8 cellular contexts compared by ENCODE assay signal in the genomic region with DNA sequence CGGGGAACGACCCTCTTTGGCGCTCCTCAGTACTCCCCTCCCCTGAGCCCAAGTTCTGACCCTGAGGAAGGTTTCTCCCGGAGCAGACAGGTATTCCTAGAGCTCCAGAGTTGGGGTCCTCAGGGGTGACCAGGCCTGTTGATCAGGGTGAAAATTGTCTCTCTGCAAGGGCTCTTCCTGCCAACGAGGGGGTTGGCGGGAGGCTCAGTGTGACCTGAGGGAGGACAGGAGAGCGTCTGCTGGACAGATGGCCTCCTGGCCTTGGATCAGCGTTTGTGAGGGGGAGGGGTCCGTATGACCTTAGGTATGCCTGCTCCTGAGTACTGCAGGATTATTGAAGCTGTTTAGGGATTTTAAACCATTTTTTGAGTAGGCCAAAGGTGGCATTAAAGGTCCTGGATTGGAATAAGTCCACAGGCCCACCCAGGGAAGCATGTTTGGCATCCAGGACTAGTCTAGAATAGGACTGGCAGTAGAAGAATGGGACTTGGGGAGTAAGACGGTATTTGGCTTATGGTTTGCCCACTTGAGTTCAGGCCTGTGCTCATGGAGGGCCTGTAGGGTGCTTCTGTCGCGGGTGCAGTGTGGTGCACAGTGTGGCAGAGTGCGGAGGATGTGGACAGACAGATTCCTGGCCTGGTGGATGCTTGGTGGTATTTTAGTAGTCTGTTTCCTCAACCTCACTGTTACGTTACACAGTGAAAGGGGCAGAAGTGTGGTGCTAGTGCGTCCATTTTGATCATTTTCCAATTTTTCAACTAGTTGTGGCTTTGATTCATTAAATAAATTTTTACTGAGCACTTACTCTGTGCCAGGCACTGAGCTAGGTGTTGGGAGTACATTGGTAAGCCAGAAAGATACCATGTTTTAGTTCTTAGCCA. TPM values are rescaled to one million over a fixed set of nuclear protein-coding genes. Genes with fewer than 3 reads are reported as not detected.
A peak's percentile ranks its signal among the peaks of the same experiment; 100 is the strongest.
DNase-seq lines count a peak whose midpoint lies in the region; ATAC-seq and TF ChIP-seq lines count a peak whose summit lies in the region.

No MANE protein-coding gene starts in this region.

- ATAC-seq in natural killer cell (peak; percentile 27 to 38 (median 35)), HG02623 (IDR thresholded peaks at IDR 0.05; ENCODE audit: unreplicated experiment) (no peak), HG02610 (IDR thresholded peaks at IDR 0.05; ENCODE audit: unreplicated experiment) (no peak)

- H3K36me3 ChIP-seq in esophagus muscularis mucosa = no peaks in the 10 kb centered on the region

- peak overlapping the region; percentile 99 to 100 (median 100) for H3K27ac ChIP-seq in esophagus muscularis mucosa (replicated peaks in 1 of 4)

- H3K36me3 Mint-ChIP-seq in natural killer cell = no peaks in the 10 kb centered on the region

- peak overlapping the region; percentile 92 for H3K4me3 Mint-ChIP-seq in natural killer cell

- H3K27me3 Mint-ChIP-seq in natural killer cell (ENCODE audit: low read depth in 2 of 2) = no peaks in the 10 kb centered on the region

- no peaks in the 10 kb centered on the region for H3K9me3 Mint-ChIP-seq in natural killer cell

- peak overlapping the region; percentile 74 to 98 (median 92) for H3K4me3 ChIP-seq in esophagus muscularis mucosa

- H3K27ac Mint-ChIP-seq in natural killer cell = peak overlapping the region; percentile 90 to 93

- DNase-seq in CD1c-positive myeloid dendritic cell (ENCODE audit: extremely low spot score) (peak; percentile 30), HCEC 1CT (peak; percentile 18), NOMO-1 (lab: John Stamatoyannopoulos, UW; ENCODE audit: unreplicated experiment in 2 of 2) (peak; percentile 35 to 62), activated T-cell treated with anti-CD3 and anti-CD28 coated beads for 4 hours (peak; percentile 12), esophagus muscularis mucosa (ENCODE audit: extremely low spot score) (no peak), natural killer cell (peak; percentile 61)

- H3K4me1 ChIP-seq in esophagus muscularis mucosa = peaks cover 55 to 81% (median 69%) of the 10 kb centered on the region in 4 donors

- TF ChIP-seq EP300 in esophagus muscularis mucosa (IDR thresholded peaks at IDR 0.05) = no peak

- H3K27me3 ChIP-seq in esophagus muscularis mucosa = no peaks in the 10 kb centered on the region

- intact Hi-C loops in esophagus muscularis mucosa (cut with DNase I) = loop anchor here (5.0 kb wide), 1 partner anchor 92 kb away; a partner anchor contains a TSS
- intact Hi-C loops in natural killer cell (cut with micrococcal nuclease) = loop anchor here (2.0 to 10.0 kb wide), 3 partner anchors 95 to 235 kb away; a partner anchor contains a TSS

- TF ChIP-seq CTCF in esophagus muscularis mucosa (IDR thresholded peaks at IDR 0.05) (peak in 1 of 3 experiments; percentile 17), natural killer cell (IDR thresholded peaks at IDR 0.05) (no peak)

- no peaks in the 10 kb centered on the region for H3K9me3 ChIP-seq in esophagus muscularis mucosa

- peaks cover 59 to 65% of the 10 kb centered on the region in 2 donors for H3K4me1 Mint-ChIP-seq in natural killer cell

- WGBS in esophagus muscularis mucosa = 8% methylated on average over 8 of the region's 15 CpGs

- no peak for TF ChIP-seq POLR2A in esophagus muscularis mucosa (IDR thresholded peaks at IDR 0.05; ENCODE audit: low read depth)

RNA-seq across cellular contexts. Expression of a gene that starts 1.0 kb away (rescaled TPM):
- 10 to 100 TPM; 13.8 to 22.3 (median 20.2) TPM for total RNA-seq in esophagus muscularis mucosa
- 10 to 100 TPM; 38.0 to 43.8 (median 39.1) TPM for total RNA-seq in natural killer cell

RNA-seq across cellular contexts. Expression of a gene that starts 33.4 kb away (rescaled TPM):
- total RNA-seq in esophagus muscularis mucosa = 10 to 100 TPM; 57.4 to 90.3 (median 73.5) TPM
- 10 to 100 TPM; 78.7 to 89.3 (median 81.8) TPM for total RNA-seq in natural killer cell

Comparison
In these comparisons a context has a peak if more than half of its experiments do, and no peak if none do; other contexts are left out.
1. ATAC-seq: peak in natural killer cell (3 of 3); none in HG02623 (single experiment) and HG02610 (single experiment).